ENCODE assay signal across 8 cellular contexts in genomic region chr11:64007629-64008282, GRCh38. TPM values are rescaled to one million over a fixed set of nuclear protein-coding genes. Genes with fewer than 3 reads are reported as not detected.
A peak's percentile ranks its signal among the peaks of the same experiment; 100 is the strongest.
DNase-seq lines count a peak whose midpoint lies in the region; ATAC-seq, FAIRE-seq and TF ChIP-seq lines count a peak whose summit lies in the region.

No MANE protein-coding gene starts in this region.

- TF ChIP-seq CTCF in GM12878 (IDR thresholded peaks at IDR 0.05 in 2 of 3, conservative IDR thresholded peaks at IDR 0.05 in 1 of 3; ENCODE audit: control insufficient read depth in 2 of 3, extremely low read depth in 1 of 3, insufficient read depth in 1 of 3, low read depth in 3 of 3, low read length in 3 of 3) = no peak
- TF ChIP-seq CTCF in GM10266 (IDR thresholded peaks at IDR 0.05; ENCODE audit: control insufficient read depth, insufficient read depth, low read depth, missing control alignments) = no peak

- no peak for TF ChIP-seq EP300 in GM12878 (IDR thresholded peaks at IDR 0.05; ENCODE audit: borderline replicate concordance in 1 of 2, control insufficient read depth in 1 of 2, low read depth in 2 of 2, low read length in 2 of 2)

- no peak overlapping the region for H3K27ac Mint-ChIP-seq in stimulated activated naive CD8-positive, alpha-beta T cell treated with anti-CD3 and anti-CD28 coated beads, Interleukin-15, Interleukin-2, amounts not matched to agents 100 ng/mL and 50 ng/mL, for 24 hours

- H3K36me3 Mint-ChIP-seq in stimulated activated naive CD8-positive, alpha-beta T cell treated with anti-CD3 and anti-CD28 coated beads, Interleukin-15, Interleukin-2, amounts not matched to agents 100 ng/mL and 50 ng/mL, for 24 hours (ENCODE audit: low read depth) = peaks cover 5% of the 10 kb centered on the region

- intact Hi-C loops in GM12878 (cut with micrococcal nuclease; ENCODE audit: unreplicated experiment) = no loop called here

- no peak overlapping the region for H3K4me3 ChIP-seq in GM12878
- peak overlapping the region; percentile 47 for H3K4me3 ChIP-seq in iPS-18a (ENCODE audit: low read length)

- H3K36me3 ChIP-seq in GM12878 (ENCODE audit: control insufficient read depth in 2 of 2, insufficient read depth in 2 of 2, low read length in 1 of 2) (no peaks in the 10 kb centered on the region), iPS-18a (ENCODE audit: control insufficient read depth, low read depth, low read length) (no peaks in the 10 kb centered on the region)

- H3K9ac ChIP-seq in GM12878 (ENCODE audit: control insufficient read depth, insufficient read depth, low read length) = no peak overlapping the region
- no peak overlapping the region for H3K9ac ChIP-seq in iPS-18a (ENCODE audit: low read length)

- H3K79me2 ChIP-seq in GM12878 (ENCODE audit: control insufficient read depth, insufficient read depth, low read length) = no peaks in the 10 kb centered on the region

- H3K27me3 Mint-ChIP-seq in stimulated activated naive CD8-positive, alpha-beta T cell treated with anti-CD3 and anti-CD28 coated beads, Interleukin-15, Interleukin-2, amounts not matched to agents 100 ng/mL and 50 ng/mL, for 24 hours = peaks cover 26% of the 10 kb centered on the region

- no TSS peak for BruUV-seq in GM12878 (replicated peaks; lab: Mats Ljungman, UMichigan)

- no peak for DNase-seq in stimulated activated naive CD8-positive, alpha-beta T cell treated with anti-CD3 and anti-CD28 coated beads, Interleukin-15, Interleukin-2, amounts not matched to agents 100 U/mL and 50 U/mL, for 24 hours
- DNase-seq in GM12878 (ENCODE audit: low read depth, low spot score) = no peak
- DNase-seq in putamen (ENCODE audit: low spot score) = peak; percentile 41
- no peak for DNase-seq in NCI-H1436 (lab: John Stamatoyannopoulos, UW)
- DNase-seq in stimulated activated CD4-positive, alpha-beta T cell treated with anti-CD3 and anti-CD28 coated beads, Interleukin-15, amount 100 ng/mL, for 24 hours = no peak
- no peak for DNase-seq in GM10266 (ENCODE audit: extremely low spot score)

- TF ChIP-seq RAD21 in GM12878 (IDR thresholded peaks at IDR 0.05; ENCODE audit: insufficient read depth, low read depth, low read length) = no peak

- RAD21 ChIA-PET in GM12878 (lab: Charles Lee; ENCODE audit: unreplicated experiment) = no interaction called here

- no peak for FAIRE-seq in GM12878 (lab: Jason Lieb, UNC)

- ATAC-seq in stimulated activated naive CD8-positive, alpha-beta T cell treated with anti-CD3 and anti-CD28 coated beads, Interleukin-15, Interleukin-2, amounts not matched to agents 100 U/mL and 50 U/mL, for 24 hours = no peak
- ATAC-seq in GM12878 = peak; percentile 61

- H3K27me3 ChIP-seq in GM12878 (replicated peaks in 1 of 2; ENCODE audit: control insufficient read depth in 2 of 2, insufficient read depth in 2 of 2, low read length in 1 of 2) (no peaks in the 10 kb centered on the region; a peak in 3 of 4 replicates), iPS-18a (ENCODE audit: control insufficient read depth, insufficient read depth, low read length) (peaks cover 74% of the 10 kb centered on the region)

- CTCF ChIA-PET in GM12878 (lab: Yijun Ruan, JAX) = no interaction called here

- H3K4me2 ChIP-seq in GM12878 (ENCODE audit: control insufficient read depth, insufficient read depth) = no peak overlapping the region

- POLR2A ChIA-PET in GM12878 (lab: Charles Lee) = no interaction called here

- peaks cover 6% of the 10 kb centered on the region for H3K4me1 Mint-ChIP-seq in stimulated activated naive CD8-positive, alpha-beta T cell treated with anti-CD3 and anti-CD28 coated beads, Interleukin-15, Interleukin-2, amounts not matched to agents 100 ng/mL and 50 ng/mL, for 24 hours (ENCODE audit: low read depth)

- H3K4me3 Mint-ChIP-seq in stimulated activated naive CD8-positive, alpha-beta T cell treated with anti-CD3 and anti-CD28 coated beads, Interleukin-15, Interleukin-2, amounts not matched to agents 100 ng/mL and 50 ng/mL, for 24 hours = peak overlapping the region; percentile 49

- H3K9me3 ChIP-seq in GM12878 (replicated peaks; ENCODE audit: control insufficient read depth, insufficient read depth, low read length) = peaks cover 3% of the 10 kb centered on the region; the same call in 2 of the 3 replicates
- no peaks in the 10 kb centered on the region for H3K9me3 ChIP-seq in iPS-18a (ENCODE audit: control insufficient read depth, low read depth, low read length)

- no peaks in the 10 kb centered on the region; the same call in 1 of the 2 replicates for H4K20me1 ChIP-seq in GM12878 (ENCODE audit: control insufficient read depth, insufficient read depth)

- in situ Hi-C loops in GM12878 (cut with MboI) = no loop called here

- 33% methylated on average over 40 of the region's 40 CpGs for WGBS in GM12878 (ENCODE audit: insufficient coverage, insufficient replicate concordance, low lambda C conversion rate, missing lambda C conversion rate)

- no peak for TF ChIP-seq POLR2A in GM12878 (IDR thresholded peaks at IDR 0.05; ENCODE audit: low read depth, low read length)

- SMC1A ChIA-PET in GM12878 (lab: Charles Lee; ENCODE audit: uncharacterized antibody, unreplicated experiment) = no interaction called here

- H3K4me1 ChIP-seq in GM12878 (ENCODE audit: control insufficient read depth, insufficient read depth, low read length) (no peaks in the 10 kb centered on the region), iPS-18a (ENCODE audit: control insufficient read depth, low read depth, low read length) (no peaks in the 10 kb centered on the region)

- no peak overlapping the region for H2AFZ ChIP-seq in GM12878 (ENCODE audit: control insufficient read depth, low read depth, low read length)

- H3K9me3 Mint-ChIP-seq in stimulated activated naive CD8-positive, alpha-beta T cell treated with anti-CD3 and anti-CD28 coated beads, Interleukin-15, Interleukin-2, amounts not matched to agents 100 ng/mL and 50 ng/mL, for 24 hours = no peaks in the 10 kb centered on the region

- H3K27ac ChIP-seq in GM12878 (ENCODE audit: control insufficient read depth, insufficient read depth) = no peak overlapping the region
- no peak overlapping the region for H3K27ac ChIP-seq in iPS-18a (ENCODE audit: low read length)

TF ChIP-seq in GM12878, 131 proteins besides CTCF, POLR2A, EP300 and RAD21 (continues in another document):
- TF ChIP-seq SMAD5 (IDR thresholded peaks at IDR 0.05; ENCODE audit: low read depth) = no peak
- TF ChIP-seq SPI1 (IDR thresholded peaks at IDR 0.05; ENCODE audit: borderline replicate concordance, insufficient read depth, low read depth, low read length) = no peak
- no peak for TF ChIP-seq KDM1A (IDR thresholded peaks at IDR 0.05; ENCODE audit: borderline replicate concordance)

RNA-seq across cellular contexts. Expression of gene OTUB1, which starts 21.5 kb away (rescaled TPM):
- 33.2 and 38.5 TPM in 2 replicates for total RNA-seq in GM12878 (2013; cell fraction: nucleolus; rRNA removed)
- total RNA-seq in GM12878 (2014; rRNA removed) (95.4 and 108 TPM in 2 replicates), GM12878 (2014; rRNA removed; fragmentation: Illumina TruSeq; extraction: Trizol) (46.8 and 49.6 TPM in 2 replicates), GM12878 (2021) (95.0 and 96.9 TPM in 2 replicates)
- polyA plus RNA-seq in GM12878 (2011; ENCODE audit: low read depth) = 58.7 TPM
- polyA plus RNA-seq in GM12878 (2011; rRNA removed) (54.4 and 137 TPM in 2 replicates), GM12878 (2014; fragmentation: Illumina TruSeq; extraction: Trizol) (47.3 and 70.4 TPM in 2 replicates), GM12878 (2014; fragmentation: Nextera tagmentation; extraction: Ambion mirVana) (100 to 1,000 TPM; 125 to 225 TPM), GM12878 (2014; rRNA removed) (156 and 169 TPM in 2 replicates), GM12878 (2016; fragmentation: Nextera tagmentation; extraction: Ambion mirVana) (100 to 1,000 TPM; 165 to 174 TPM)
- polyA plus RNA-seq in GM12878 (2011; cell fraction: cytosol; rRNA removed) = 184 and 238 TPM in 2 replicates
- 334 and 345 TPM in 2 replicates for polyA plus RNA-seq in GM12878 (2011; cell fraction: nucleus; rRNA removed)
- polyA plus RNA-seq in GM12878 (2012) = 91.8 and 114 TPM in 2 replicates
- polyA minus RNA-seq in GM12878 (2011; rRNA and poly(A)+ RNA removed) = 76.3 and 115 TPM in 2 replicates
- polyA minus RNA-seq in GM12878 (2011; cell fraction: cytosol; rRNA and poly(A)+ RNA removed) = 42.0 and 47.6 TPM in 2 replicates
- polyA minus RNA-seq in GM12878 (2011; cell fraction: nucleus; rRNA and poly(A)+ RNA removed) = 33.0 and 52.4 TPM in 2 replicates

RNA-seq across cellular contexts. Expression of gene FLRT1, which starts 28.0 kb away (rescaled TPM):
- not detected in 2 replicates for total RNA-seq in GM12878 (2013; cell fraction: nucleolus; rRNA removed)
- not detected in 2 replicates for total RNA-seq in GM12878 (2014; rRNA removed)
- not detected in 2 replicates for total RNA-seq in GM12878 (2014; rRNA removed; fragmentation: Illumina TruSeq; extraction: Trizol)
- not detected in 2 replicates for total RNA-seq in GM12878 (2021)
- not detected for polyA plus RNA-seq in GM12878 (2011; ENCODE audit: low read depth)
- not detected in 2 replicates for polyA plus RNA-seq in GM12878 (2011; rRNA removed)
- not detected in 2 replicates for polyA plus RNA-seq in GM12878 (2011; cell fraction: cytosol; rRNA removed)
- not detected in 2 replicates for polyA plus RNA-seq in GM12878 (2011; cell fraction: nucleus; rRNA removed)
- polyA plus RNA-seq in GM12878 (2012) = 0.08 and 0.09 TPM in 2 replicates
- polyA plus RNA-seq in GM12878 (2014; fragmentation: Illumina TruSeq; extraction: Trizol) = not detected in 2 replicates
- polyA plus RNA-seq in GM12878 (2014; fragmentation: Nextera tagmentation; extraction: Ambion mirVana) = not detected
- polyA plus RNA-seq in GM12878 (2014; rRNA removed) = not detected in 2 replicates
- polyA plus RNA-seq in GM12878 (2016; fragmentation: Nextera tagmentation; extraction: Ambion mirVana) = under 1 TPM; 0.10 to 0.12 TPM
- polyA minus RNA-seq in GM12878 (2011; rRNA and poly(A)+ RNA removed) = not detected in 2 replicates
- polyA minus RNA-seq in GM12878 (2011; cell fraction: cytosol; rRNA and poly(A)+ RNA removed) = not detected in 2 replicates
- polyA minus RNA-seq in GM12878 (2011; cell fraction: nucleus; rRNA and poly(A)+ RNA removed) = not detected in 2 replicates

RNA-seq across cellular contexts. Expression of gene COX8A, which starts 33.3 kb away (rescaled TPM):
- total RNA-seq in GM12878 (2013; cell fraction: nucleolus; rRNA removed) = 20.3 and 30.9 TPM in 2 replicates
- total RNA-seq in GM12878 (2014; rRNA removed) = 1,046 and 1,202 TPM in 2 replicates
- total RNA-seq in GM12878 (2014; rRNA removed; fragmentation: Illumina TruSeq; extraction: Trizol) = 428 and 448 TPM in 2 replicates
- total RNA-seq in GM12878 (2021) = 588 and 613 TPM in 2 replicates
- 551 TPM for polyA plus RNA-seq in GM12878 (2011; ENCODE audit: low read depth)
- polyA plus RNA-seq in GM12878 (2011; rRNA removed) = 140 and 329 TPM in 2 replicates
- 1,152 and 1,390 TPM in 2 replicates for polyA plus RNA-seq in GM12878 (2011; cell fraction: cytosol; rRNA removed)
- polyA plus RNA-seq in GM12878 (2011; cell fraction: nucleus; rRNA removed) = 726 and 995 TPM in 2 replicates
- polyA plus RNA-seq in GM12878 (2012) = 567 and 657 TPM in 2 replicates
- 35.8 and 243 TPM in 2 replicates for polyA plus RNA-seq in GM12878 (2014; fragmentation: Illumina TruSeq; extraction: Trizol)
- polyA plus RNA-seq in GM12878 (2014; fragmentation: Nextera tagmentation; extraction: Ambion mirVana) = 100 to 1,000 TPM; 387 to 457 TPM
- 1,451 and 1,476 TPM in 2 replicates for polyA plus RNA-seq in GM12878 (2014; rRNA removed)
- polyA plus RNA-seq in GM12878 (2016; fragmentation: Nextera tagmentation; extraction: Ambion mirVana) = 100 to 1,000 TPM; 792 to 857 TPM
- 159 and 366 TPM in 2 replicates for polyA minus RNA-seq in GM12878 (2011; rRNA and poly(A)+ RNA removed)
- polyA minus RNA-seq in GM12878 (2011; cell fraction: cytosol; rRNA and poly(A)+ RNA removed) = 228 and 251 TPM in 2 replicates
- polyA minus RNA-seq in GM12878 (2011; cell fraction: nucleus; rRNA and poly(A)+ RNA removed) = 109 and 119 TPM in 2 replicates
